Comparison of ENCODE assay signal across 14 cellular contexts in genomic region chr3:188752850-188753249, GRCh38.
A peak's percentile ranks its signal among the peaks of the same experiment; 100 is the strongest.
DNase-seq lines count a peak whose midpoint lies in the region; ATAC-seq lines count a peak whose summit lies in the region.
"Had no signal": no experiment of that assay in that cellular context is flagged by ENCODE, and none has a peak within 500 bp of the region (broad histone marks: within the 10 kb centered on the region; RNA-seq: fewer than 3 reads in every experiment).

No MANE protein-coding gene starts in this region.

- H3K36me3 Mint-ChIP-seq in activated CD4-positive, alpha-beta memory T cell treated with anti-CD3 and anti-CD28 coated beads for 36 hours: no peaks in the 10 kb centered on the region
- H3K36me3 Mint-ChIP-seq in activated CD4-positive, alpha-beta memory T cell treated with anti-CD3 and anti-CD28 coated beads, Interleukin-2, amount 10 ng/mL, durations not matched to agents 7 days and 5 days (ENCODE audit: low read depth): no peaks in the 10 kb centered on the region
- H3K36me3 Mint-ChIP-seq in naive B cell: no peaks in the 10 kb centered on the region

- H3K4me3 Mint-ChIP-seq in activated CD4-positive, alpha-beta memory T cell treated with anti-CD3 and anti-CD28 coated beads for 36 hours: no peak overlapping the region
- no peak overlapping the region for H3K4me3 Mint-ChIP-seq in activated CD4-positive, alpha-beta memory T cell treated with anti-CD3 and anti-CD28 coated beads, Interleukin-2, amount 10 ng/mL, durations not matched to agents 7 days and 5 days
- peak overlapping the region in 5 of 8 donors; percentile 10 to 70 (median 52) for H3K4me3 Mint-ChIP-seq in naive B cell
- H3K4me3 Mint-ChIP-seq: neural crest cell had no signal

- POLR2A ChIA-PET in activated CD4-positive, alpha-beta memory T cell treated with anti-CD3 and anti-CD28 coated beads for 36 hours (lab: Charles Lee): interaction anchor here (0.7 to 1.7 kb wide), 5 partner anchors 25 to 453 kb away, joined by 3 to 8 read pairs (median 4); no protein-coding TSS in a partner anchor
- POLR2A ChIA-PET in activated CD4-positive, alpha-beta memory T cell treated with anti-CD3 and anti-CD28 coated beads, Interleukin-2, amount 10 ng/mL, durations not matched to agents 7 days and 5 days (lab: Charles Lee): interaction anchor here (0.8 kb wide), 1 partner anchor 790 kb away, joined by 4 read pairs; no protein-coding TSS in a partner anchor

- ATAC-seq in GM21737 (IDR thresholded peaks at IDR 0.05; ENCODE audit: unreplicated experiment) (peak; percentile 24), HG03280 (IDR thresholded peaks at IDR 0.05; ENCODE audit: unreplicated experiment) (peak; percentile 37), naive B cell (ENCODE audit: low read depth in 2 of 2) (peak; percentile 60 to 62), GM18870 (IDR thresholded peaks at IDR 0.05; ENCODE audit: unreplicated experiment) (no peak), GM18907 (IDR thresholded peaks at IDR 0.05; ENCODE audit: unreplicated experiment) (no peak)

- no peaks in the 10 kb centered on the region for H3K27me3 Mint-ChIP-seq in activated CD4-positive, alpha-beta memory T cell treated with anti-CD3 and anti-CD28 coated beads for 36 hours
- H3K27me3 Mint-ChIP-seq in activated CD4-positive, alpha-beta memory T cell treated with anti-CD3 and anti-CD28 coated beads, Interleukin-2, amount 10 ng/mL, durations not matched to agents 7 days and 5 days: no peaks in the 10 kb centered on the region
- H3K27me3 Mint-ChIP-seq in naive B cell: no peaks in the 10 kb centered on the region

- intact Hi-C loops in activated CD4-positive, alpha-beta memory T cell treated with anti-CD3 and anti-CD28 coated beads for 36 hours (cut with micrococcal nuclease): loop anchor here (1.0 to 10.0 kb wide), 14 partner anchors 25 to 1015 kb away; no protein-coding TSS in a partner anchor

- no peaks in the 10 kb centered on the region for H3K9me3 Mint-ChIP-seq in activated CD4-positive, alpha-beta memory T cell treated with anti-CD3 and anti-CD28 coated beads for 36 hours
- no peaks in the 10 kb centered on the region for H3K9me3 Mint-ChIP-seq in activated CD4-positive, alpha-beta memory T cell treated with anti-CD3 and anti-CD28 coated beads, Interleukin-2, amount 10 ng/mL, durations not matched to agents 7 days and 5 days
- peaks cover 0 to 2% (median 0%) of the 10 kb centered on the region in 7 donors for H3K9me3 Mint-ChIP-seq in naive B cell
- H3K9me3 Mint-ChIP-seq: neural crest cell had no signal

- peaks cover 29% of the 10 kb centered on the region for H3K4me1 Mint-ChIP-seq in activated CD4-positive, alpha-beta memory T cell treated with anti-CD3 and anti-CD28 coated beads for 36 hours (ENCODE audit: low read depth)
- H3K4me1 Mint-ChIP-seq in activated CD4-positive, alpha-beta memory T cell treated with anti-CD3 and anti-CD28 coated beads, Interleukin-2, amount 10 ng/mL, durations not matched to agents 7 days and 5 days: peaks cover 12% of the 10 kb centered on the region
- peaks cover 35 to 47% (median 41%) of the 10 kb centered on the region in 3 donors for H3K4me1 Mint-ChIP-seq in naive B cell
- H3K4me1 Mint-ChIP-seq: neural crest cell had no signal

- CTCF ChIA-PET in activated CD4-positive, alpha-beta memory T cell treated with anti-CD3 and anti-CD28 coated beads for 36 hours (lab: Charles Lee): interaction anchor here (1.0 to 1.5 kb wide), 3 partner anchors 162 to 289 kb away, joined by 3 to 5 read pairs (median 3); no protein-coding TSS in a partner anchor
- CTCF ChIA-PET in activated CD4-positive, alpha-beta memory T cell treated with anti-CD3 and anti-CD28 coated beads, Interleukin-2, amount 10 ng/mL, durations not matched to agents 7 days and 5 days (lab: Charles Lee): interaction anchor here (1.1 to 2.0 kb wide), 2 partner anchors 202 to 1013 kb away, joined by 4 to 9 read pairs; no protein-coding TSS in a partner anchor

- peak; percentile 16 for DNase-seq in activated CD4-positive, alpha-beta memory T cell treated with anti-CD3 and anti-CD28 coated beads for 36 hours
- no peak for DNase-seq in activated CD4-positive, alpha-beta memory T cell treated with anti-CD3 and anti-CD28 coated beads, Interleukin-2, amount 10 ng/mL, durations not matched to agents 7 days and 5 days
- DNase-seq in naive B cell: peak; percentile 11
- DNase-seq in HK-2 (ENCODE audit: unreplicated experiment): no peak
- DNase-seq: colonic mucosa, KBM-7, NCI-H446 treated with DMSO at 0.1 percent for 48 hours, SHP77 treated with DMSO at 0.1 percent for 48 hours, small intestine had no signal

- no peak overlapping the region for H3K27ac Mint-ChIP-seq in activated CD4-positive, alpha-beta memory T cell treated with anti-CD3 and anti-CD28 coated beads for 36 hours
- H3K27ac Mint-ChIP-seq in activated CD4-positive, alpha-beta memory T cell treated with anti-CD3 and anti-CD28 coated beads, Interleukin-2, amount 10 ng/mL, durations not matched to agents 7 days and 5 days: no peak overlapping the region
- peak overlapping the region in 3 of 6 donors; percentile 8 to 45 (median 44) for H3K27ac Mint-ChIP-seq in naive B cell

Comparison
In these comparisons a context has a peak if more than half of its experiments do, and no peak if none do; other contexts are left out.
1. DNase-seq: peak in activated CD4-positive, alpha-beta memory T cell treated with anti-CD3 and anti-CD28 coated beads for 36 hours (single experiment) and naive B cell (single experiment); none in activated CD4-positive, alpha-beta memory T cell treated with anti-CD3 and anti-CD28 coated beads, Interleukin-2, amount 10 ng/mL, durations not matched to agents 7 days and 5 days (single experiment) and HK-2 (single experiment).
2. H3K4me3 Mint-ChIP-seq: peak in naive B cell (5 of 8); none in activated CD4-positive, alpha-beta memory T cell treated with anti-CD3 and anti-CD28 coated beads for 36 hours (single experiment) and activated CD4-positive, alpha-beta memory T cell treated with anti-CD3 and anti-CD28 coated beads, Interleukin-2, amount 10 ng/mL, durations not matched to agents 7 days and 5 days (single experiment).
3. ATAC-seq: peak in GM21737 (single experiment), HG03280 (single experiment) and naive B cell (2 of 2); none in GM18870 (single experiment) and GM18907 (single experiment).